ENCODE assay signal across 8 cellular contexts in the genomic region with DNA sequence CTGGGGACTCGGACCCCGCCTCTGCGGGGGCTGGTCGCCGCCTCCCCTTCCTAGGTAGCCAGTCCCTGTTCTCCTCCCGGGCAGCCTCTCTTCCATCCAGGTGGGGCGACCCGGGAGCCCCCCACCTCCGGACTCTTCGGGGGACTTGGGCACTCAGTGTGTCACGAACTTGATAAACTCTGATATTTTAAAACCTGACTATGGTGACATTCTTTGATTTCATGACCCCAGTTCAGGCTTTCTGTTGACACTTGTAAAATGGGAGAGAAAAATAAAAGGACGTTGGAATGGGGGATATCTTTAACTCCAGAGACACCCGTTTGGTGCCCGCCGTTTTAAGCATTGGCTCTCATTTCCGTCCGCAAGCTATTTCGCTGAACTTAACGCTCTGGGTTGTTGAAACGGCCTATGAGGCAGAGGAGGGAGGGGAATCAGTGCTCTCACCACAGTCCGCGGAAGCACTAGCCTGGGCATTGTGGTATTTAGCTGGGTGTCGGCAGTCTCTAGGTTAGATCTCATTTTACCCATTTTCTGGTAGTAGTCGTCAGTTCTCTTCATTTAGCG. TPM values are rescaled to one million over a fixed set of nuclear protein-coding genes. Genes with fewer than 3 reads are reported as not detected.
A peak's percentile ranks its signal among the peaks of the same experiment; 100 is the strongest.
DNase-seq lines count a peak whose midpoint lies in the region; ATAC-seq and TF ChIP-seq lines count a peak whose summit lies in the region.

No MANE protein-coding gene starts in this region.

- ATAC-seq in GM21723 (IDR thresholded peaks at IDR 0.05; ENCODE audit: unreplicated experiment) (peak; percentile 35), body of pancreas (no peak)

- no peaks in the 10 kb centered on the region for H3K9me3 ChIP-seq in body of pancreas
- no peaks in the 10 kb centered on the region for H3K9me3 ChIP-seq in iPS-18c (ENCODE audit: control insufficient read depth, insufficient read depth, low read length)
- no peaks in the 10 kb centered on the region for H3K9me3 ChIP-seq in skeletal muscle tissue (ENCODE audit: control insufficient read depth in 3 of 3, low read length in 3 of 3)

- H3K9ac ChIP-seq in skeletal muscle tissue (ENCODE audit: low read depth in 1 of 3, low read length in 3 of 3), result peak overlapping the region; percentile 86 to 98 (median 94)

- no peaks in the 10 kb centered on the region for H3K36me3 ChIP-seq in body of pancreas (replicated peaks in 1 of 2; ENCODE audit: insufficient read depth in 1 of 2, low read depth in 2 of 2)
- H3K36me3 ChIP-seq in skeletal muscle tissue (ENCODE audit: control insufficient read depth in 3 of 3, insufficient read depth in 3 of 3, low read length in 3 of 3), result no peaks in the 10 kb centered on the region

- TF ChIP-seq POLR2A in body of pancreas (IDR thresholded peaks at IDR 0.05), result no peak

- peaks cover 20% of the 10 kb centered on the region for H3K4me1 ChIP-seq in body of pancreas
- H3K4me1 ChIP-seq in skeletal muscle tissue (ENCODE audit: control insufficient read depth in 3 of 3, insufficient read depth in 3 of 3, low read length in 3 of 3), result peaks cover 6 to 15% (median 9%) of the 10 kb centered on the region in 3 donors

- DNase-seq in ELF-1 (ENCODE audit: low read depth, low spot score) (peak; percentile 66), T-helper 2 cell (peak in 3 of 5 experiments; percentile 32 to 86 (median 34)), body of pancreas (peak; percentile 32 to 51 (median 46)), T1000 (lab: John Stamatoyannopoulos, UW) (no peak)
- DNase-seq in Jurkat, Clone E6-1 (ENCODE audit: low read depth, low spot score), result peak; percentile 39

- H3K27ac ChIP-seq in body of pancreas (peak overlapping the region; percentile 91 to 97 (median 94)), skeletal muscle tissue (ENCODE audit: low read depth, low read length) (peak overlapping the region; percentile 100)

- no peak for TF ChIP-seq CTCF in body of pancreas (IDR thresholded peaks at IDR 0.05)

- peak overlapping the region; percentile 67 for H3K4me3 ChIP-seq in Jurkat, Clone E6-1 (ENCODE audit: low read length)
- H3K4me3 ChIP-seq in body of pancreas, result peak overlapping the region; percentile 49 to 63
- H3K4me3 ChIP-seq in iPS-18c (ENCODE audit: insufficient read depth, low read depth, low read length), result peak overlapping the region; percentile 83
- H3K4me3 ChIP-seq in skeletal muscle tissue (ENCODE audit: low read length in 3 of 3), result peak overlapping the region; percentile 84 to 86 (median 86)

- no peaks in the 10 kb centered on the region for H3K27me3 ChIP-seq in body of pancreas
- no peaks in the 10 kb centered on the region for H3K27me3 ChIP-seq in skeletal muscle tissue (ENCODE audit: control insufficient read depth in 3 of 3, insufficient read depth in 3 of 3, low read length in 3 of 3)

- 0 to 2% methylated on average over 22 to 25 of the region's 25 CpGs for WGBS in body of pancreas, 2 donors

- intact Hi-C loops in body of pancreas (cut with DNase I), result no loop called here

RNA-seq across cellular contexts. Expression of a gene that starts 0.7 kb away (rescaled TPM):
- polyA plus RNA-seq in Jurkat, Clone E6-1 (2012; ENCODE audit: insufficient read depth, insufficient read length), result 35.7 TPM
- total RNA-seq in body of pancreas (10 to 100 TPM; 12.2 to 17.1 TPM), skeletal muscle tissue (28.7 TPM)

RNA-seq across cellular contexts. Expression of a gene that starts 36.7 kb away (rescaled TPM):
- polyA plus RNA-seq in Jurkat, Clone E6-1 (2012; ENCODE audit: insufficient read depth, insufficient read length), result 9.5 TPM
- total RNA-seq in body of pancreas, result 10 to 100 TPM; 52.7 to 55.7 TPM
- total RNA-seq in skeletal muscle tissue, result 54.3 TPM

RNA-seq across cellular contexts. Expression of a gene that starts 55.4 kb away (rescaled TPM):
- polyA plus RNA-seq in Jurkat, Clone E6-1 (2012; ENCODE audit: insufficient read depth, insufficient read length), result 57.6 TPM
- total RNA-seq in body of pancreas (10 to 100 TPM; 10.9 to 25.1 TPM), skeletal muscle tissue (22.4 TPM)
